ENCODE assay signal across 8 cellular contexts in the genomic region with DNA sequence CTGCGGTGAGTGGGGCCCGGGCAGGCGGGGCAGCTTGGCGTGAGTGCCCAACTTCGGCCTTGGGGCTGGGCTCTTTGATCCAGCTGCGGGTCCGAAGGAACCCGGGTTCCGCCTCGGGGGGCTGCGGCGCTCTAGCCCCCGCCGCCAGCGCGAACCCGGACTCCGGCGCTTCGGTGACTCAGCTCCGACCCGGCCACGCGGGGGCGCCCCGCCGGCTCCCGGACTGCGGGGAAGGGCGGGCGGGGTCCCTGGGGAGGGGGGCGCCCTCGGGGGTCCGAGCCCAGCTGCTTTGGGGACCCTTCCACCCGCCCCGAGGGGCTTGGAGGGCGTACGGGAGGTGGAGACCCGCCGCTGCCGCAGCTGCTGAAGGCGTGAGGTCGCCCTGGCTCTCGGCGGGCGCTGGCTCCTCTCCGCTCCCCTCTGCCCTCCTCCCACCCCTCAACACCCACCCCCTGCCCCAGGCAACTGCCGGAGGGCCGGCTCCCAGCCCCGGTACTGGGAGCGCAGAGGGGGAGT. TPM values are rescaled to one million over a fixed set of nuclear protein-coding genes. Genes with fewer than 3 reads are reported as not detected.
DNase-seq lines count a peak whose midpoint lies in the region; ATAC-seq and TF ChIP-seq lines count a peak whose summit lies in the region.

No MANE protein-coding gene starts in this region.

- peak overlapping the region; percentile 67 for H3K4me2 ChIP-seq in OCI-LY1 (ENCODE audit: low read length)

- POLR2A ChIA-PET in BJ (lab: Charles Lee): no interaction called here

- TF ChIP-seq POLR2A in prostate gland (IDR thresholded peaks at IDR 0.05): no peak

- no peaks in the 10 kb centered on the region for H4K20me1 ChIP-seq in OCI-LY1 (ENCODE audit: insufficient read depth, low read length)

- peaks cover 36% of the 10 kb centered on the region for H3K4me1 ChIP-seq in OCI-LY1 (ENCODE audit: insufficient read depth, low read length, severe bottlenecking)
- peaks cover 6% of the 10 kb centered on the region for H3K4me1 ChIP-seq in prostate gland (replicated peaks)

- H3K27me3 ChIP-seq in BJ (ENCODE audit: control insufficient read depth, insufficient read depth, low read length) (no peaks in the 10 kb centered on the region), OCI-LY1 (ENCODE audit: insufficient read depth, low read length) (no peaks in the 10 kb centered on the region; the same call in 1 of the 2 replicates), prostate gland (replicated peaks; ENCODE audit: insufficient read depth) (no peaks in the 10 kb centered on the region)

- no peak for DNase-seq in BJ (ENCODE audit: low read depth)
- DNase-seq in activated gamma-delta T cell (lab: John Stamatoyannopoulos, UW): peak; percentile 29
- DNase-seq in cardiac septum (ENCODE audit: low spot score): peak; percentile 86
- DNase-seq in prostate gland (ENCODE audit: low spot score): peak; percentile 34
- no peak for DNase-seq in DMS153 treated with DMSO at 0.1 percent for 48 hours (lab: John Stamatoyannopoulos, UW; ENCODE audit: unreplicated experiment)

- no peaks in the 10 kb centered on the region for H3F3A ChIP-seq in OCI-LY1 (ENCODE audit: insufficient read depth, low read length)

- H3K9me3 ChIP-seq in OCI-LY1 (ENCODE audit: low read length) (no peaks in the 10 kb centered on the region), prostate gland (no peaks in the 10 kb centered on the region)

- H3K4me3 ChIP-seq in BJ (ENCODE audit: low read depth, low read length) (peak overlapping the region; percentile 74), OCI-LY1 (ENCODE audit: low read depth, low read length, poor library complexity, severe bottlenecking) (peak overlapping the region; percentile 66), prostate gland (peak overlapping the region; percentile 76 to 87)

- H3K9ac ChIP-seq in OCI-LY1 (ENCODE audit: low read length): peak overlapping the region; percentile 54; the same call in 1 of the 2 replicates

- H3K36me3 ChIP-seq in BJ (ENCODE audit: control insufficient read depth, insufficient read depth, low read length) (no peaks in the 10 kb centered on the region), OCI-LY1 (ENCODE audit: insufficient read depth, low read length) (no peaks in the 10 kb centered on the region; the same call in 1 of the 2 replicates), prostate gland (no peaks in the 10 kb centered on the region)

- intact Hi-C loops in cardiac septum (cut with DNase I) (no loop called here), prostate gland (cut with DNase I) (loop anchor here (5.0 to 10.0 kb wide), 2 partner anchors 202 to 324 kb away; no protein-coding TSS in a partner anchor)

- H3K27ac ChIP-seq in OCI-LY1 (ENCODE audit: low read depth, low read length, poor library complexity, severe bottlenecking) (no peak overlapping the region), prostate gland (peak overlapping the region; percentile 72 to 73)

- no peaks in the 10 kb centered on the region for H3K9me2 ChIP-seq in OCI-LY1 (ENCODE audit: low read depth, low read length)

- no peaks in the 10 kb centered on the region for H3K79me2 ChIP-seq in OCI-LY1 (ENCODE audit: insufficient read depth, low read length)

- no peak overlapping the region for H2AFZ ChIP-seq in OCI-LY1 (ENCODE audit: low read length)

- TF ChIP-seq CTCF in BJ (IDR thresholded peaks at IDR 0.05; ENCODE audit: insufficient read depth, low read depth, low read length): peak; percentile 32
- TF ChIP-seq CTCF in OCI-LY1 (IDR thresholded peaks at IDR 0.05; ENCODE audit: low read length): peak; percentile 61
- peak; percentile 32 to 56 (median 55) for TF ChIP-seq CTCF in prostate gland (IDR thresholded peaks at IDR 0.05)

- CTCF ChIA-PET in BJ (lab: Yijun Ruan, JAX): interaction anchor here (0.6 to 2.6 kb wide), 35 partner anchors 9 to 614 kb away, joined by 3 to 19 read pairs (median 4); a partner anchor contains a TSS

- peak; percentile 63 for ATAC-seq in GM21390 (IDR thresholded peaks at IDR 0.05; ENCODE audit: unreplicated experiment)
- ATAC-seq in HG02763 (IDR thresholded peaks at IDR 0.05; ENCODE audit: unreplicated experiment): no peak

- WGBS in prostate gland: 0% methylated on average over 38 of the region's 51 CpGs

RNA-seq across cellular contexts. Expression of a gene that starts 0.5 kb away (rescaled TPM):
- 51.0 and 80.6 TPM in 2 replicates for polyA plus RNA-seq in BJ (2011; rRNA removed)
- polyA minus RNA-seq in BJ (2011; rRNA and poly(A)+ RNA removed): 28.0 and 46.9 TPM in 2 replicates
- 9.6 TPM for total RNA-seq in cardiac septum
- total RNA-seq in prostate gland: 10 to 100 TPM; 22.3 to 23.3 TPM

Comparison
In these comparisons a context has a peak if more than half of its experiments do, and no peak if none do; other contexts are left out.
1. DNase-seq: peak in activated gamma-delta T cell (single experiment), cardiac septum (single experiment) and prostate gland (single experiment); none in BJ (single experiment) and DMS153 treated with DMSO at 0.1 percent for 48 hours (single experiment).
2. Peak in every context shown above with its lines, with median percentiles within 50 percentile points of each other: H3K4me3 ChIP-seq and CTCF ChIP-seq.